ENCODE assay signal across 1 cellular context in the genomic region with DNA sequence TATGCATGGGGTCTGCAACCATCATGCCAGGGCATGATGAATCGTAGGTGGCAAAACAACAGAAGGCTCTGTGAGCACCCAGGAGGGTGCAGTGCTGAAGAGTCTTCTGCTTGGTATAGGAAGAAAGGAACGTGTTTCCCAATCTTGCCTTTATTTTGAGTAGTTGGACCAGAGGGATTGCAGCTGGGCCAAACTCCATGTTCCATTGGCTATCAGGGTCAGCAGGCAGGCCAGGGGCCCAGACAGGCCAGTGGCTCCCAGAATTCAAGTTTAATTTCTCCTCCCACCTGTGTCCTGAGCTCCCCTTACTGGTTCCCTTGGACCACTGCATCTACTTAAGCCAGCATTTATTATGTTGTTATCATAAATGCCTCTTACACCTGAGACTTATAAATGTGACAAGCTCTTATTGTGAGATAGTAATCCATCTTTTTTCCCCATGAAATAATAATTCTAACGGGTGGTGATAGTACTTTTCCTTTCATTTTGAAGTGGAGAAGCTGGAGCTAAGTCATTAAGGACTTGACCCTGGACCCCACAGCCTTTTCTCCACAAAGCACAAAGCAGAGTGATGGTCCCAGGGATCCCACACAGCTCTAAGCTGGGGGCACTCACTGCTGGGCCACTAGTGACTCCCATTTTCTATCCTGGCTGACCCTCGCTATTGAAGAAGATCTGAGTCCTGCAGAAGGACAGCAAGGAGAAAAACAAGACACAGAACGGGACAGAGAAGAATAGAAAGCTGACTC.
TF ChIP-seq lines count a peak whose summit lies in the region.

No MANE protein-coding gene starts in this region.

TF ChIP-seq in H1, 55 proteins besides CTCF, POLR2A, EP300 and RAD21:
- TF ChIP-seq POLR2AphosphoS5 (IDR thresholded peaks at IDR 0.05; ENCODE audit: low read depth, low read length) (no peak), SUZ12 (IDR thresholded peaks at IDR 0.05; ENCODE audit: low read length) (no peak), BCL11A (IDR thresholded peaks at IDR 0.05; ENCODE audit: low read depth in 2 of 2, low read length in 2 of 2) (no peak), CTBP2 (IDR thresholded peaks at IDR 0.05; ENCODE audit: borderline replicate concordance, insufficient read depth, insufficient read length, low read length) (no peak), GABPA (IDR thresholded peaks at IDR 0.05; ENCODE audit: borderline replicate concordance, insufficient read depth, low read length) (no peak)
- TF ChIP-seq, protein P1, sequence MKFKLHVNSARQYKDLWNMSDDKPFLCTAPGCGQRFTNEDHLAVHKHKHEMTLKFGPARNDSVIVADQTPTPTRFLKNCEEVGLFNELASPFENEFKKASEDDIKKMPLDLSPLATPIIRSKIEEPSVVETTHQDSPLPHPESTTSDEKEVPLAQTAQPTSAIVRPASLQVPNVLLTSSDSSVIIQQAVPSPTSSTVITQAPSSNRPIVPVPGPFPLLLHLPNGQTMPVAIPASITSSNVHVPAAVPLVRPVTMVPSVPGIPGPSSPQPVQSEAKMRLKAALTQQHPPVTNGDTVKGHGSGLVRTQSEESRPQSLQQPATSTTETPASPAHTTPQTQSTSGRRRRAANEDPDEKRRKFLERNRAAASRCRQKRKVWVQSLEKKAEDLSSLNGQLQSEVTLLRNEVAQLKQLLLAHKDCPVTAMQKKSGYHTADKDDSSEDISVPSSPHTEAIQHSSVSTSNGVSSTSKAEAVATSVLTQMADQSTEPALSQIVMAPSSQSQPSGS (IDR thresholded peaks at IDR 0.05; ENCODE audit: low read length), result no peak
- TF ChIP-seq, protein P2, sequence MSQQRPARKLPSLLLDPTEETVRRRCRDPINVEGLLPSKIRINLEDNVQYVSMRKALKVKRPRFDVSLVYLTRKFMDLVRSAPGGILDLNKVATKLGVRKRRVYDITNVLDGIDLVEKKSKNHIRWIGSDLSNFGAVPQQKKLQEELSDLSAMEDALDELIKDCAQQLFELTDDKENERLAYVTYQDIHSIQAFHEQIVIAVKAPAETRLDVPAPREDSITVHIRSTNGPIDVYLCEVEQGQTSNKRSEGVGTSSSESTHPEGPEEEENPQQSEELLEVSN (IDR thresholded peaks at IDR 0.05), result no peak
